9 cellular contexts compared by ENCODE assay signal in the genomic region with DNA sequence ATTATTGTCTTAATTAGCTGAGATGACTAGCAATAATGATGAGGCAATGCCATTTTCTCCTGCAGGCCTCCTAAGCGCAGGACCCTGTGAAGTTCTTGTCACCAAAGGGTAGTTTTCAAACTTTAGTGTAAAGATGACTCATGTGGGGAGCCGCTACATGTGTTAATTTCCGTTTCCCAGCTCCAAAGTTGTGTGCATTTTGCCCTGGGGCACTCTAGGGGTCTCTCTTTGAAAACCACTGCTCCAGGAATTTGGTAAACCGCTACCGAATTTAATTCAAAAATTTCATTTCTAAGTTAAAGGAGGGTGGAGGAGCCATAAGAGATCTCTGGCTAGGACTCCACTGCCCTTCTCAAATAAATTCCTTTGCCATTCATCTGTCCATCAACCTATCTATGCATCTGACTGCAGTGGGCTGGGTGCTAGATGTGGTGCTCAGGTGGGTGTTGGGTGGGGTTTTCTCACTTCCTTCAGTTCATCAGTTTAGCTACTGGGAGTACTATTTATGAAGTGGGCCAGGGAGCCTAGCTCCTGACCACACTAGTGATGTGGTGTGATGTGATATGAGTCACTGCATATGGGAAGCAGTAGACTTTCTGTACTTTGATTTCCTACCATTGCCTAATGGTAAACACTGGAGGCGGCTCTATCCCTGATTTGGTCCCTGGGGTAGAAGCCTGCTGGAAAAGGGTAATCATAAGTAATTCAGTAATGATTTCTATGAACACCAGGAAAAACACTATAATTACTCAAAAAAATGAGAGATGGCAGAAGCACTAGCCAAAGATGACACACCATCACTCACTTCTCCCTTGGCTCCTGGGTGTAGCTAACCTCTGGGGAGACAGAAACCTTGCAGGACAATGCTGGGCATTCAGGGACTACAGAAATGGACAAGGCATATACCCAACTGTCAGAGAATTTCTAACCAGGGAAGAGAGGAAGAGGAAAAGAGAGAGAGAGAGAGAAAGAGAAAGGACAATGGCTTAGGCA. TPM values are rescaled to one million over a fixed set of nuclear protein-coding genes. Genes with fewer than 3 reads are reported as not detected.
DNase-seq lines count a peak whose midpoint lies in the region; ATAC-seq and TF ChIP-seq lines count a peak whose summit lies in the region.
"Had no signal": no experiment of that assay in that cellular context is flagged by ENCODE, and none has a peak within 500 bp of the region (broad histone marks: within the 10 kb centered on the region; RNA-seq: fewer than 3 reads in every experiment).

No MANE protein-coding gene starts in this region.

- TF ChIP-seq CTCF in AG04450 (IDR thresholded peaks at IDR 0.05; ENCODE audit: low read depth, low read length) (0 out of 2 replicates have a peak, but pooled peaks have one; percentile 16), sigmoid colon (IDR thresholded peaks at IDR 0.05) (no peak)

- H3K9me3 ChIP-seq in AG04450 (ENCODE audit: control insufficient read depth, insufficient read depth, low read length): no peaks in the 10 kb centered on the region; the same call in 1 of the 2 replicates
- H3K9me3 ChIP-seq in sigmoid colon: no peaks in the 10 kb centered on the region

- H3K36me3 ChIP-seq in sigmoid colon: no peaks in the 10 kb centered on the region

- H3K9me3 Mint-ChIP-seq in stimulated activated memory B cell treated with anti-CD40 and anti-IgM and Interleukin-4, amounts not matched to agents 10 μg/mL and 1 μg/mL and 100 μg/mL, for 72 hours: no peaks in the 10 kb centered on the region
- H3K9me3 Mint-ChIP-seq: activated naive CD8-positive, alpha-beta T cell treated with anti-CD3 and anti-CD28 coated beads, Interleukin-2, amount 10 ng/mL, durations not matched to agents 7 days and 5 days had no signal

- peaks cover 0 to 21% (median 20%) of the 10 kb centered on the region in 4 donors for H3K4me1 ChIP-seq in sigmoid colon

- peak; percentile 38 for ATAC-seq in GM19351 (IDR thresholded peaks at IDR 0.05; ENCODE audit: unreplicated experiment)
- no peak for ATAC-seq in stimulated activated memory B cell treated with anti-CD40 and anti-IgM and Interleukin-4, amounts not matched to agents 10 μg/mL and 1 μg/mL and 100 μg/mL, for 72 hours

- no peaks in the 10 kb centered on the region for H3K36me3 Mint-ChIP-seq in stimulated activated memory B cell treated with anti-CD40 and anti-IgM and Interleukin-4, amounts not matched to agents 10 μg/mL and 1 μg/mL and 100 μg/mL, for 72 hours
- H3K36me3 Mint-ChIP-seq: activated naive CD8-positive, alpha-beta T cell treated with anti-CD3 and anti-CD28 coated beads, Interleukin-2, amount 10 ng/mL, durations not matched to agents 7 days and 5 days had no signal

- DNase-seq in AG04450 (ENCODE audit: low read depth, low spot score) (peak; percentile 61), HS-5 (ENCODE audit: low read depth) (peak; percentile 82), astrocyte of the hippocampus (ENCODE audit: low read depth, low spot score) (peak; percentile 65), sigmoid colon (no peak), posterior vena cava (ENCODE audit: low spot score) (no peak)
- no peak for DNase-seq in effector CD4-positive, alpha-beta T cell
- DNase-seq: activated naive CD8-positive, alpha-beta T cell treated with anti-CD3 and anti-CD28 coated beads, Interleukin-2, amount 10 ng/mL, durations not matched to agents 7 days and 5 days had no signal

- WGBS in sigmoid colon, 2 donors: 75 to 81% methylated on average over 6 of the region's 6 CpGs

- H3K27me3 ChIP-seq in AG04450 (ENCODE audit: control insufficient read depth, insufficient read depth, low read length) (no peaks in the 10 kb centered on the region), sigmoid colon (no peaks in the 10 kb centered on the region)

- H3K4me1 Mint-ChIP-seq in stimulated activated memory B cell treated with anti-CD40 and anti-IgM and Interleukin-4, amounts not matched to agents 10 μg/mL and 1 μg/mL and 100 μg/mL, for 72 hours: peaks cover 35% of the 10 kb centered on the region

- no peak overlapping the region for H3K27ac Mint-ChIP-seq in stimulated activated memory B cell treated with anti-CD40 and anti-IgM and Interleukin-4, amounts not matched to agents 10 μg/mL and 1 μg/mL and 100 μg/mL, for 72 hours
- H3K27ac Mint-ChIP-seq: activated naive CD8-positive, alpha-beta T cell treated with anti-CD3 and anti-CD28 coated beads, Interleukin-2, amount 10 ng/mL, durations not matched to agents 7 days and 5 days had no signal

- TF ChIP-seq EP300 in sigmoid colon (IDR thresholded peaks at IDR 0.05): no peak

- no peak overlapping the region for H3K4me3 Mint-ChIP-seq in stimulated activated memory B cell treated with anti-CD40 and anti-IgM and Interleukin-4, amounts not matched to agents 10 μg/mL and 1 μg/mL and 100 μg/mL, for 72 hours
- H3K4me3 Mint-ChIP-seq: activated naive CD8-positive, alpha-beta T cell treated with anti-CD3 and anti-CD28 coated beads, Interleukin-2, amount 10 ng/mL, durations not matched to agents 7 days and 5 days had no signal

- TF ChIP-seq POLR2A in sigmoid colon (IDR thresholded peaks at IDR 0.05): no peak

- peaks cover 11% of the 10 kb centered on the region for H3K27me3 Mint-ChIP-seq in stimulated activated memory B cell treated with anti-CD40 and anti-IgM and Interleukin-4, amounts not matched to agents 10 μg/mL and 1 μg/mL and 100 μg/mL, for 72 hours

- CTCF ChIA-PET in AG04450 (lab: Charles Lee): interaction anchor here (0.7 to 0.8 kb wide), 2 partner anchors 273 to 329 kb away, joined by 3 read pairs; no protein-coding TSS in a partner anchor

- H3K4me3 ChIP-seq in AG04450 (ENCODE audit: low read depth, low read length) (no peak overlapping the region), sigmoid colon (no peak overlapping the region)

- POLR2A ChIA-PET in AG04450 (lab: Yijun Ruan, JAX): no interaction called here

- intact Hi-C loops in sigmoid colon (cut with DNase I) (no loop called here), posterior vena cava (cut with DNase I) (loop anchor here in 1 of 2 donors (10.0 kb wide), 1 partner anchor 163 kb away; the partner anchor contains the start of gene SMIM15)

- H3K27ac ChIP-seq in AG04450 (ENCODE audit: low read depth, low read length) (peak overlapping the region; percentile 59), sigmoid colon (peak overlapping the region; percentile 91 to 99 (median 94))

RNA-seq across cellular contexts. Expression of gene ZSWIM6, which starts 4.0 kb away (rescaled TPM):
- polyA plus RNA-seq in AG04450 (2011; rRNA removed) (18.6 and 18.9 TPM in 2 replicates), sigmoid colon (1 to 10 TPM; 4.2 to 6.7 (median 5.8) TPM)
- polyA minus RNA-seq in AG04450 (2011; rRNA and poly(A)+ RNA removed): 46.3 and 48.7 TPM in 2 replicates
- total RNA-seq in sigmoid colon (10 to 100 TPM; 11.3 to 17.7 (median 13.3) TPM), posterior vena cava (10 to 100 TPM; 14.0 to 15.3 TPM)

Comparison
In these comparisons a context has a peak if more than half of its experiments do, and no peak if none do; other contexts are left out.
1. DNase-seq: peak in AG04450 (single experiment), HS-5 (single experiment) and astrocyte of the hippocampus (single experiment); none in sigmoid colon (single experiment), effector CD4-positive, alpha-beta T cell (single experiment) and posterior vena cava (single experiment).